19 cellular contexts compared by ENCODE assay signal in the genomic region with DNA sequence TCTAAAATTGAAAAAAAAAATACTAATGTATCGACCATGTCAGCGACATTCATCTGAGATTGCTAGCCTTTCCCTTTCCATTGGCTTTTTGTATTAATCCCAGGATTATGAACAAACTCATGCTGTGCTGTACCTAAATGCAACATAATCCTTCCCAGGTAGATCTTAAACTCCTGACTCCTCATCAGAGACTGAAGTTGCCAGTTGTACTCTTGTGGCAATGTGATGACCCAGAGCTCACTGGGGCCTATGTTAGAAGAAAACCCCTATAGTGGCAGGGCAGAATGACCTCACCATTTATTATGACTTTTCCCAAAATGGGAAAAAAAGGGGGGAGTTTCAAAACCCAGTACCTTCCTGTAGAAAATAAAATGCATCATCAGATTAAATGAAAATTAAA.
"Had no signal": no experiment of that assay in that cellular context is flagged by ENCODE, and none has a peak within 500 bp of the region (broad histone marks: within the 10 kb centered on the region; RNA-seq: fewer than 3 reads in every experiment).

No MANE protein-coding gene starts in this region.

- H3K27me3 ChIP-seq: foreskin keratinocyte, right atrium auricular region, sigmoid colon, thyroid gland had no signal

- H3K4me3 ChIP-seq: coronary artery, esophagus muscularis mucosa, neural progenitor cell, prostate gland, right atrium auricular region, sigmoid colon, thyroid gland had no signal

- H3K4me2 ChIP-seq: neural progenitor cell had no signal

- H3K36me3 Mint-ChIP-seq: neural progenitor cell; stimulated activated naive B cell treated with anti-CD40 and anti-IgM and Interleukin-4, amounts not matched to agents 10 μg/mL and 1 μg/mL and 100 μg/mL, for 72 hours had no signal

- H3K9me3 Mint-ChIP-seq: naive thymus-derived CD4-positive, alpha-beta T cell; nephron; neural progenitor cell; stimulated activated naive B cell treated with anti-CD40 and anti-IgM and Interleukin-4, amounts not matched to agents 10 μg/mL and 1 μg/mL and 100 μg/mL, for 72 hours; stimulated activated naive CD8-positive, alpha-beta T cell treated with anti-CD3 and anti-CD28 coated beads, Interleukin-15, amount 100 ng/mL, for 72 hours had no signal

- H3K4me1 ChIP-seq: esophagus muscularis mucosa, neural progenitor cell, prostate gland, right atrium auricular region, sigmoid colon, thyroid gland had no signal

- H3K9me3 ChIP-seq: esophagus muscularis mucosa, prostate gland, right atrium auricular region, sigmoid colon, thyroid gland had no signal

- H3K27ac ChIP-seq: coronary artery, esophagus muscularis mucosa, foreskin keratinocyte, neural progenitor cell, prostate gland, right atrium auricular region, thyroid gland had no signal

- H3K36me3 ChIP-seq: esophagus muscularis mucosa, neural progenitor cell, prostate gland, right atrium auricular region, sigmoid colon, thyroid gland had no signal

- H3K4me3 Mint-ChIP-seq: naive thymus-derived CD4-positive, alpha-beta T cell; nephron; neural progenitor cell; stimulated activated naive B cell treated with anti-CD40 and anti-IgM and Interleukin-4, amounts not matched to agents 10 μg/mL and 1 μg/mL and 100 μg/mL, for 72 hours; stimulated activated naive CD8-positive, alpha-beta T cell treated with anti-CD3 and anti-CD28 coated beads, Interleukin-15, amount 100 ng/mL, for 72 hours had no signal

- DNase-seq: dermis blood vessel endothelial cell; effector memory CD4-positive, alpha-beta T cell; glutamatergic neuron; mesendoderm; midbrain; naive thymus-derived CD4-positive, alpha-beta T cell; nucleus accumbens; sigmoid colon; stimulated activated CD4-positive, alpha-beta T cell treated with anti-CD3 and anti-CD28 coated beads, Interleukin-2, amount 100 ng/mL, for 48 hours; stimulated activated naive B cell treated with anti-CD40 and anti-IgM and Interleukin-4, amounts not matched to agents 10 μg/mL and 1 μg/mL and 100 μg/mL, for 72 hours; stimulated activated naive CD8-positive, alpha-beta T cell treated with anti-CD3 and anti-CD28 coated beads, Interleukin-15, amount 100 ng/mL, for 72 hours; thyroid gland had no signal

- H3K27me3 Mint-ChIP-seq: naive thymus-derived CD4-positive, alpha-beta T cell; stimulated activated naive B cell treated with anti-CD40 and anti-IgM and Interleukin-4, amounts not matched to agents 10 μg/mL and 1 μg/mL and 100 μg/mL, for 72 hours; stimulated activated naive CD8-positive, alpha-beta T cell treated with anti-CD3 and anti-CD28 coated beads, Interleukin-15, amount 100 ng/mL, for 72 hours had no signal

- H3K9ac ChIP-seq: neural progenitor cell had no signal

- H3K27ac Mint-ChIP-seq: nephron; neural progenitor cell; stimulated activated naive B cell treated with anti-CD40 and anti-IgM and Interleukin-4, amounts not matched to agents 10 μg/mL and 1 μg/mL and 100 μg/mL, for 72 hours; stimulated activated naive CD8-positive, alpha-beta T cell treated with anti-CD3 and anti-CD28 coated beads, Interleukin-15, amount 100 ng/mL, for 72 hours had no signal

- H2AFZ ChIP-seq: neural progenitor cell had no signal

- H3K4me1 Mint-ChIP-seq: stimulated activated naive CD8-positive, alpha-beta T cell treated with anti-CD3 and anti-CD28 coated beads, Interleukin-15, amount 100 ng/mL, for 72 hours had no signal

- ATAC-seq: stimulated activated naive B cell treated with anti-CD40 and anti-IgM and Interleukin-4, amounts not matched to agents 10 μg/mL and 1 μg/mL and 100 μg/mL, for 72 hours; stimulated activated naive CD8-positive, alpha-beta T cell treated with anti-CD3 and anti-CD28 coated beads, Interleukin-15, amount 100 ng/mL, for 72 hours had no signal
